ENCODE assay signal across 8 cellular contexts in genomic region chr6:37169458-37170272, GRCh38. TPM values are rescaled to one million over a fixed set of nuclear protein-coding genes. Genes with fewer than 3 reads are reported as not detected.
DNase-seq lines count a peak whose midpoint lies in the region; ATAC-seq and TF ChIP-seq lines count a peak whose summit lies in the region.

Gene PIM1, plus strand, starts transcription at chr6:37170152. Its CDS starts 424 bp downstream, at chr6:37170576.

- H3K27ac Mint-ChIP-seq in activated naive CD4-positive, alpha-beta T cell treated with anti-CD3 and anti-CD28 coated beads, Interleukin-2, amount 50 U/mL, for 72 hours: peak within 1 kb of the TSS; percentile 99

- no peaks in the 10 kb centered on the region for H3K9me3 Mint-ChIP-seq in activated naive CD4-positive, alpha-beta T cell treated with anti-CD3 and anti-CD28 coated beads, Interleukin-2, amount 50 U/mL, for 72 hours

- peaks cover 38 to 45% of the 10 kb centered on the region in 2 donors for H3K36me3 Mint-ChIP-seq in activated naive CD4-positive, alpha-beta T cell treated with anti-CD3 and anti-CD28 coated beads, Interleukin-2, amount 50 U/mL, for 72 hours

- peak; percentile 64 for DNase-seq in GM04503 (ENCODE audit: low read depth)
- peak; percentile 95 for DNase-seq in NCI-H1092 (lab: John Stamatoyannopoulos, UW)
- peak; percentile 87 for DNase-seq in SKM-1 (lab: John Stamatoyannopoulos, UW; ENCODE audit: unreplicated experiment)
- DNase-seq in activated naive CD4-positive, alpha-beta T cell treated with anti-CD3 and anti-CD28 coated beads, Interleukin-2, amount 50 U/mL, for 72 hours (ENCODE audit: low spot score in 2 of 2): peak; percentile 94 to 96
- DNase-seq in glomerular visceral epithelial cell (ENCODE audit: extremely low spot score): peak; percentile 99
- DNase-seq in omental fat pad (ENCODE audit: low spot score): peak; percentile 98

- ATAC-seq in HG02571 (IDR thresholded peaks at IDR 0.05; ENCODE audit: unreplicated experiment): peak; percentile 50
- ATAC-seq in activated naive CD4-positive, alpha-beta T cell treated with anti-CD3 and anti-CD28 coated beads, Interleukin-2, amount 50 U/mL, for 72 hours: peak; percentile 75 to 84
- peak; percentile 86 for ATAC-seq in omental fat pad (ENCODE audit: low FRiP score)

- H3K27ac ChIP-seq in temporal lobe (ENCODE audit: low read depth, low read length): peak within 1 kb of the TSS; percentile 85

- TF ChIP-seq CTCF in omental fat pad (IDR thresholded peaks at IDR 0.05): no peak

RNA-seq across cellular contexts. Expression of gene PIM1, which starts in this region (rescaled TPM):
- 100 to 1,000 TPM; 280 to 408 TPM for total RNA-seq in activated naive CD4-positive, alpha-beta T cell treated with anti-CD3 and anti-CD28 coated beads, Interleukin-2, amount 50 U/mL, for 72 hours
- total RNA-seq in omental fat pad (100 to 1,000 TPM in 2 of 4 donors, 10 to 100 TPM in 2; 37.5 to 291 (median 130) TPM), temporal lobe (13.5 TPM)

Comparison
In these comparisons a context has a peak if more than half of its experiments do, and no peak if none do; other contexts are left out.
1. Peak in every context shown above with its lines: DNase-seq, ATAC-seq and H3K27ac ChIP-seq.